ENCODE assay signal across 10 cellular contexts in genomic region chrX:44914532-44915198, GRCh38. TPM values are rescaled to one million over a fixed set of nuclear protein-coding genes. Genes with fewer than 3 reads are reported as not detected.
DNase-seq lines count a peak whose midpoint lies in the region; ATAC-seq lines count a peak whose summit lies in the region.
"Had no signal": no experiment of that assay in that cellular context is flagged by ENCODE, and none has a peak within 500 bp of the region (broad histone marks: within the 10 kb centered on the region; RNA-seq: fewer than 3 reads in every experiment).

No MANE protein-coding gene starts in this region.

- H3K27me3 Mint-ChIP-seq in CD4-positive, CD25-positive, alpha-beta regulatory T cell, result no peaks in the 10 kb centered on the region
- H3K27me3 Mint-ChIP-seq: naive B cell had no signal

- peak overlapping the region in 3 of 4 donors; percentile 3 to 56 (median 45) for H3K4me3 Mint-ChIP-seq in CD4-positive, CD25-positive, alpha-beta regulatory T cell

- peak overlapping the region in 1 of 3 donors; percentile 56 for H3K27ac Mint-ChIP-seq in CD4-positive, CD25-positive, alpha-beta regulatory T cell

- H3K4me1 ChIP-seq in CD4-positive, CD25-positive, alpha-beta regulatory T cell (ENCODE audit: control insufficient read depth, insufficient read depth, low read length, poor library complexity, severe bottlenecking), result peaks cover 15% of the 10 kb centered on the region

- ATAC-seq in CD4-positive, CD25-positive, alpha-beta regulatory T cell (ENCODE audit: low read depth in 2 of 2), result no peak
- peak; percentile 81 for ATAC-seq in GM19468 (IDR thresholded peaks at IDR 0.05; ENCODE audit: extremely low read depth, unreplicated experiment)
- ATAC-seq in HG03457 (IDR thresholded peaks at IDR 0.05; ENCODE audit: unreplicated experiment), result peak; percentile 77
- ATAC-seq in GM18868 (IDR thresholded peaks at IDR 0.05; ENCODE audit: unreplicated experiment), result no peak

- H3K4me1 Mint-ChIP-seq in CD4-positive, CD25-positive, alpha-beta regulatory T cell, result peaks cover 29 to 67% (median 45%) of the 10 kb centered on the region in 4 donors

- H3K9me3 ChIP-seq in CD4-positive, CD25-positive, alpha-beta regulatory T cell (ENCODE audit: control insufficient read depth in 2 of 2, low read length in 2 of 2), result no peaks in the 10 kb centered on the region

- peaks cover 0 to 2% (median 0%) of the 10 kb centered on the region in 7 donors for H3K9me3 Mint-ChIP-seq in CD4-positive, CD25-positive, alpha-beta regulatory T cell

- H3K36me3 Mint-ChIP-seq in CD4-positive, CD25-positive, alpha-beta regulatory T cell, result peaks cover 10% of the 10 kb centered on the region
- H3K36me3 Mint-ChIP-seq: naive B cell had no signal

- no peak overlapping the region for H3K27ac ChIP-seq in CD4-positive, CD25-positive, alpha-beta regulatory T cell (ENCODE audit: insufficient read depth, low read length, poor library complexity, severe bottlenecking)

- peak overlapping the region; percentile 43 for H3K4me3 ChIP-seq in CD4-positive, CD25-positive, alpha-beta regulatory T cell (ENCODE audit: low read depth, low read length)

- H3K27me3 ChIP-seq in CD4-positive, CD25-positive, alpha-beta regulatory T cell (ENCODE audit: control insufficient read depth, insufficient read depth, low read length), result no peaks in the 10 kb centered on the region

- no peaks in the 10 kb centered on the region for H3K36me3 ChIP-seq in CD4-positive, CD25-positive, alpha-beta regulatory T cell (ENCODE audit: control insufficient read depth, insufficient read depth, low read length)

- DNase-seq in CD4-positive, CD25-positive, alpha-beta regulatory T cell, result no peak
- DNase-seq in fibroblast of peridontal ligament (ENCODE audit: extremely low read depth) (peak; percentile 51), cerebellum (ENCODE audit: low spot score) (no peak), D341Med (ENCODE audit: low spot score) (no peak), SIG-M5 (lab: John Stamatoyannopoulos, UW) (no peak)
- DNase-seq: effector CD4-positive, alpha-beta T cell; naive B cell had no signal

RNA-seq across cellular contexts. Expression of gene KDM6A, which starts 41.7 kb away (rescaled TPM):
- total RNA-seq in CD4-positive, CD25-positive, alpha-beta regulatory T cell, result 116 TPM
- 10 to 100 TPM in 3 of 4 donors, 1 to 10 TPM in 1; 9.2 to 20.9 (median 19.1) TPM for polyA plus RNA-seq in CD4-positive, CD25-positive, alpha-beta regulatory T cell
- 63.2 TPM for total RNA-seq in cerebellum

Comparison
In these comparisons a context has a peak if more than half of its experiments do, and no peak if none do; other contexts are left out.
1. ATAC-seq: peak in GM19468 (single experiment) and HG03457 (single experiment); none in CD4-positive, CD25-positive, alpha-beta regulatory T cell (0 of 2) and GM18868 (single experiment).